ENCODE assay signal across 2 cellular contexts in the genomic region with DNA sequence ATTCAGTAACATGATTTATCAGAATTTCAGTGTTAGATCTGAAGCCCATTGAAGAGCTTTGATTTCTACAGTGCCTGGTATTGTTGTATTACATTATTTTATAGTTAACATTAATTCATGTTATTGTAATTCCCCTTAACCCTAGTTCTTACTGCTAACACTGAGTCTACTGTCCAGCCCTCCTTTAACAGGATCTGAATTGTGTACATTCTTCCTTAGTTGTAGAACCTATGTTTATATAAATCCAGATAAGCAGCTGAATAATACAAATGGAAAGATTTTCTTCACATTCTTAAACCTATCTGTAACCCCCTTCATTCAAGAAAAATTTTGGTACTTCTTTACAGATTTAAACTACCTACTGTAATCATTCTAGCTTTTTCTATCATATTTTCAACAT.
A peak's percentile ranks its signal among the peaks of the same experiment; 100 is the strongest.
TF ChIP-seq lines count a peak whose summit lies in the region.

No MANE protein-coding gene starts in this region.

TF ChIP-seq in A549, 52 proteins besides CTCF, POLR2A, EP300 and RAD21:
- 0 out of 2 replicates have a peak, but pooled peaks have one; percentile 9 for TF ChIP-seq POLR2AphosphoS2 (conservative IDR thresholded peaks at IDR 0.05; ENCODE audit: low read length)
- no peak for TF ChIP-seq ZSCAN20 (CRISPR knock-in tag; IDR thresholded peaks at IDR 0.05)
- no peak for TF ChIP-seq KDM1A (IDR thresholded peaks at IDR 0.05; ENCODE audit: low read depth)
- no peak for TF ChIP-seq KDM5A (IDR thresholded peaks at IDR 0.05)
- no peak for TF ChIP-seq JUN (IDR thresholded peaks at IDR 0.05)
- TF ChIP-seq ATOH8 (CRISPR knock-in tag; IDR thresholded peaks at IDR 0.05; ENCODE audit: low read depth): no peak

TF ChIP-seq in GM23338, 12 proteins besides CTCF, POLR2A, EP300 and RAD21:
- TF ChIP-seq, protein P1, sequence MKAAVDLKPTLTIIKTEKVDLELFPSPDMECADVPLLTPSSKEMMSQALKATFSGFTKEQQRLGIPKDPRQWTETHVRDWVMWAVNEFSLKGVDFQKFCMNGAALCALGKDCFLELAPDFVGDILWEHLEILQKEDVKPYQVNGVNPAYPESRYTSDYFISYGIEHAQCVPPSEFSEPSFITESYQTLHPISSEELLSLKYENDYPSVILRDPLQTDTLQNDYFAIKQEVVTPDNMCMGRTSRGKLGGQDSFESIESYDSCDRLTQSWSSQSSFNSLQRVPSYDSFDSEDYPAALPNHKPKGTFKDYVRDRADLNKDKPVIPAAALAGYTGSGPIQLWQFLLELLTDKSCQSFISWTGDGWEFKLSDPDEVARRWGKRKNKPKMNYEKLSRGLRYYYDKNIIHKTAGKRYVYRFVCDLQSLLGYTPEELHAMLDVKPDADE (IDR thresholded peaks at IDR 0.05): no peak
